11 cellular contexts compared by ENCODE assay signal in genomic region chr5:159427180-159428012, GRCh38.
DNase-seq lines count a peak whose midpoint lies in the region; ATAC-seq and TF ChIP-seq lines count a peak whose summit lies in the region.
"Had no signal": no experiment of that assay in that cellular context is flagged by ENCODE, and none has a peak within 500 bp of the region (broad histone marks: within the 10 kb centered on the region; RNA-seq: fewer than 3 reads in every experiment).

No MANE protein-coding gene starts in this region.

- H3K27ac ChIP-seq in stomach: no peak overlapping the region

- no peak overlapping the region for H3K4me3 Mint-ChIP-seq in Caco-2 (ENCODE audit: unreplicated experiment)

- WGBS in stomach, 5 donors: 62 to 70% (median 64%) methylated on average over 7 of the region's 7 CpGs

- H3K4me1 ChIP-seq in Caco-2 (no peaks in the 10 kb centered on the region), mucosa of descending colon (ENCODE audit: low read depth) (no peaks in the 10 kb centered on the region), stomach (no peaks in the 10 kb centered on the region)

- H3K4me1 Mint-ChIP-seq in Caco-2 (ENCODE audit: low read depth, unreplicated experiment): no peaks in the 10 kb centered on the region

- ATAC-seq in GM18505 (IDR thresholded peaks at IDR 0.05; ENCODE audit: unreplicated experiment) (peak; percentile 73), GM19468 (IDR thresholded peaks at IDR 0.05; ENCODE audit: extremely low read depth, unreplicated experiment) (peak; percentile 49), HG03066 (IDR thresholded peaks at IDR 0.05; ENCODE audit: low read depth, unreplicated experiment) (peak; percentile 76), mucosa of descending colon (no peak)

- DNase-seq in central memory CD4-positive, alpha-beta T cell: peak; percentile 4
- DNase-seq in Caco-2: no peak
- no peak for DNase-seq in mucosa of descending colon
- DNase-seq in stomach: no peak
- DNase-seq in middle frontal gyrus (ENCODE audit: extremely low spot score, low spot score): no peak
- DNase-seq: foreskin melanocyte; NCI-H774; stimulated activated CD4-positive, alpha-beta T cell treated with anti-CD3 and anti-CD28 coated beads, Interleukin-4, amount 100 ng/mL, for 1 hour had no signal

- no peaks in the 10 kb centered on the region for H3K9me3 Mint-ChIP-seq in Caco-2 (ENCODE audit: unreplicated experiment)

- no peaks in the 10 kb centered on the region for H3K36me3 Mint-ChIP-seq in Caco-2 (ENCODE audit: insufficient read depth, unreplicated experiment)

- no peak overlapping the region for H3K27ac Mint-ChIP-seq in Caco-2 (ENCODE audit: unreplicated experiment)

- H3K9me3 ChIP-seq in Caco-2 (no peaks in the 10 kb centered on the region), mucosa of descending colon (no peaks in the 10 kb centered on the region), stomach (no peaks in the 10 kb centered on the region)

- intact Hi-C loops in Caco-2 (cut with micrococcal nuclease; ENCODE audit: unreplicated experiment) (no loop called here), mucosa of descending colon (cut with DNase I, micrococcal nuclease) (no loop called here), stomach (cut with DNase I; ENCODE audit: low total_unique reads) (no loop called here)

- POLR2A ChIA-PET in Caco-2 (lab: Charles Lee): no interaction called here

- no TSS peak for BruUV-seq in Caco-2 (replicated peaks; lab: Mats Ljungman, UMichigan)

- H3K36me3 ChIP-seq in Caco-2 (ENCODE audit: control insufficient read depth, insufficient read depth, low read length) (no peaks in the 10 kb centered on the region), mucosa of descending colon (ENCODE audit: low read depth) (no peaks in the 10 kb centered on the region), stomach (no peaks in the 10 kb centered on the region)

- H3K4me3 ChIP-seq in Caco-2 (ENCODE audit: low read depth, low read length) (no peak overlapping the region), mucosa of descending colon (no peak overlapping the region), stomach (no peak overlapping the region)

- no peak for TF ChIP-seq POLR2A in GM18505 (IDR thresholded peaks at IDR 0.05; ENCODE audit: borderline replicate concordance, extremely low read depth, insufficient read depth, insufficient read length)
- TF ChIP-seq POLR2A in stomach (IDR thresholded peaks at IDR 0.05): no peak

- H3K27me3 ChIP-seq in Caco-2 (replicated peaks; ENCODE audit: control insufficient read depth, insufficient read depth, low read length) (no peaks in the 10 kb centered on the region), stomach (peaks cover 0 to 13% (median 0%) of the 10 kb centered on the region in 3 donors)

- peaks cover 13% of the 10 kb centered on the region for H3K27me3 Mint-ChIP-seq in Caco-2 (ENCODE audit: insufficient read depth, unreplicated experiment)

- no peak for TF ChIP-seq EP300 in stomach (IDR thresholded peaks at IDR 0.05)

- CTCF ChIA-PET in Caco-2 (lab: Charles Lee): interaction anchor here (0.8 kb wide), 1 partner anchor 270 kb away, joined by 4 read pairs; no protein-coding TSS in a partner anchor

- TF ChIP-seq CTCF in Caco-2 (IDR thresholded peaks at IDR 0.05; ENCODE audit: insufficient read depth in 1 of 2, low read depth in 1 of 2, low read length in 1 of 2, severe bottlenecking in 1 of 2, unreplicated experiment in 1 of 2) (no peak), mucosa of descending colon (IDR thresholded peaks at IDR 0.05) (no peak), stomach (IDR thresholded peaks at IDR 0.05) (no peak)
